19 cellular contexts compared by ENCODE assay signal in the genomic region with DNA sequence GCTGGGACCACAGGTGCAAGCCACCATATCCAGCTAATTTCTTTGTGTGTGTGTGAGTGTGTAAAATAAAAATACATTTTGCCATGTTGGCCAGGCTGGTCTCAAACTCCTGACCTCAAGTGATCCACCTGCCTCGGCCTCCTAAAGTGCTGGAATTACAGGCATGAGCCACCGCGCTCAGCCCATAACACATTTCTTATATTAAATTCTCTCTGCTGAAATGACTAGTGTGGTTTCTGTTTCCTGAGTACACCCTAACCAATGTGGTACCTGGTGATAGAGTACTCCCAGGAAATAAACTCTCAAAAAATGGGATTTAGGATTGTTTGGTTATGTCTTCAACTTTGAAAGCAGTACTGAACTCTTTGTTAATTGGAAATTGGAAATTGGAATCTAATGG. TPM values are rescaled to one million over a fixed set of nuclear protein-coding genes. Genes with fewer than 3 reads are reported as not detected.
DNase-seq lines count a peak whose midpoint lies in the region; ATAC-seq and TF ChIP-seq lines count a peak whose summit lies in the region.
"Had no signal": no experiment of that assay in that cellular context is flagged by ENCODE, and none has a peak within 500 bp of the region (broad histone marks: within the 10 kb centered on the region; RNA-seq: fewer than 3 reads in every experiment).

No MANE protein-coding gene starts in this region.

- peaks cover 14% of the 10 kb centered on the region for H3K9me3 Mint-ChIP-seq in activated CD4-positive, alpha-beta T cell treated with anti-CD3 and anti-CD28 coated beads, Interleukin-2, amount 10 ng/mL, durations not matched to agents 24 days and 14 days
- no peaks in the 10 kb centered on the region for H3K9me3 Mint-ChIP-seq in natural killer cell
- H3K9me3 Mint-ChIP-seq in natural killer cell treated with Interleukin-12 subunit alpha and Interleukin-12 subunit beta and Interleukin-15 and Interleukin-18, amount 100 ng/mL, for 72 hours = no peaks in the 10 kb centered on the region
- H3K9me3 Mint-ChIP-seq in activated T-helper 1 cell treated with anti-CD3 and anti-CD28 coated beads, Interleukin-12 subunit alpha, Interleukin-12 subunit beta, Interleukin-2, Interleukin-4 antibody, amounts not matched to agents 30 ng/mL and 10 ng/mL and 1 ng/mL, durations not matched to agents 14 hours and 24 hours and 36 hours = peaks cover 5% of the 10 kb centered on the region
- H3K9me3 Mint-ChIP-seq: H9 had no signal

- peak overlapping the region; percentile 64 for H3K27ac Mint-ChIP-seq in activated CD4-positive, alpha-beta T cell treated with anti-CD3 and anti-CD28 coated beads, Interleukin-2, amount 10 ng/mL, durations not matched to agents 24 days and 14 days
- no peak overlapping the region for H3K27ac Mint-ChIP-seq in natural killer cell
- no peak overlapping the region for H3K27ac Mint-ChIP-seq in natural killer cell treated with Interleukin-12 subunit alpha and Interleukin-12 subunit beta and Interleukin-15 and Interleukin-18, amount 100 ng/mL, for 72 hours
- H3K27ac Mint-ChIP-seq in activated T-helper 1 cell treated with anti-CD3 and anti-CD28 coated beads, Interleukin-12 subunit alpha, Interleukin-12 subunit beta, Interleukin-2, Interleukin-4 antibody, amounts not matched to agents 30 ng/mL and 10 ng/mL and 1 ng/mL, durations not matched to agents 14 hours and 24 hours and 36 hours = peak overlapping the region; percentile 60
- H3K27ac Mint-ChIP-seq: CD14-positive monocyte, H9 had no signal

- ATAC-seq in natural killer cell = no peak
- no peak for ATAC-seq in natural killer cell treated with Interleukin-12 subunit alpha and Interleukin-12 subunit beta and Interleukin-15 and Interleukin-18, amount 100 ng/mL, for 72 hours
- no peak for ATAC-seq in HG03280 (IDR thresholded peaks at IDR 0.05; ENCODE audit: unreplicated experiment)
- ATAC-seq: K562, PC-3 had no signal

- intact Hi-C loops in activated CD4-positive, alpha-beta T cell treated with anti-CD3 and anti-CD28 coated beads, Interleukin-2, amount 10 ng/mL, durations not matched to agents 24 days and 14 days (cut with micrococcal nuclease) = loop anchor here (10.0 kb wide), 1 partner anchor 187 kb away; no protein-coding TSS in a partner anchor
- intact Hi-C loops in natural killer cell (cut with micrococcal nuclease) = no loop called here
- intact Hi-C loops in activated T-helper 1 cell treated with anti-CD3 and anti-CD28 coated beads, Interleukin-12 subunit alpha, Interleukin-12 subunit beta, Interleukin-2, Interleukin-4 antibody, amounts not matched to agents 30 ng/mL and 10 ng/mL and 1 ng/mL, durations not matched to agents 14 hours and 24 hours and 36 hours (cut with micrococcal nuclease) = no loop called here

- peaks cover 29% of the 10 kb centered on the region for H3K4me1 Mint-ChIP-seq in activated CD4-positive, alpha-beta T cell treated with anti-CD3 and anti-CD28 coated beads, Interleukin-2, amount 10 ng/mL, durations not matched to agents 24 days and 14 days
- peaks cover 15 to 18% of the 10 kb centered on the region in 2 donors for H3K4me1 Mint-ChIP-seq in natural killer cell
- H3K4me1 Mint-ChIP-seq in natural killer cell treated with Interleukin-12 subunit alpha and Interleukin-12 subunit beta and Interleukin-15 and Interleukin-18, amount 100 ng/mL, for 72 hours (ENCODE audit: low read depth in 2 of 2) = peaks cover 9 to 16% of the 10 kb centered on the region in 2 donors
- peaks cover 40% of the 10 kb centered on the region for H3K4me1 Mint-ChIP-seq in activated T-helper 1 cell treated with anti-CD3 and anti-CD28 coated beads, Interleukin-12 subunit alpha, Interleukin-12 subunit beta, Interleukin-2, Interleukin-4 antibody, amounts not matched to agents 30 ng/mL and 10 ng/mL and 1 ng/mL, durations not matched to agents 14 hours and 24 hours and 36 hours (ENCODE audit: low read depth)
- H3K4me1 Mint-ChIP-seq: H9 had no signal

- H3K36me3 Mint-ChIP-seq in activated CD4-positive, alpha-beta T cell treated with anti-CD3 and anti-CD28 coated beads, Interleukin-2, amount 10 ng/mL, durations not matched to agents 24 days and 14 days (ENCODE audit: low read depth) = peaks cover 16% of the 10 kb centered on the region
- H3K36me3 Mint-ChIP-seq in natural killer cell = no peaks in the 10 kb centered on the region
- H3K36me3 Mint-ChIP-seq in natural killer cell treated with Interleukin-12 subunit alpha and Interleukin-12 subunit beta and Interleukin-15 and Interleukin-18, amount 100 ng/mL, for 72 hours = no peaks in the 10 kb centered on the region
- peaks cover 9% of the 10 kb centered on the region for H3K36me3 Mint-ChIP-seq in activated T-helper 1 cell treated with anti-CD3 and anti-CD28 coated beads, Interleukin-12 subunit alpha, Interleukin-12 subunit beta, Interleukin-2, Interleukin-4 antibody, amounts not matched to agents 30 ng/mL and 10 ng/mL and 1 ng/mL, durations not matched to agents 14 hours and 24 hours and 36 hours (ENCODE audit: low read depth)
- H3K36me3 Mint-ChIP-seq: CD14-positive monocyte had no signal

- DNase-seq in activated CD4-positive, alpha-beta T cell treated with anti-CD3 and anti-CD28 coated beads, Interleukin-2, amount 10 ng/mL, durations not matched to agents 24 days and 14 days = no peak
- no peak for DNase-seq in activated CD4-positive, alpha-beta T cell treated with anti-CD3 and anti-CD28 coated beads, Interleukin-2, amount 50 U/mL, for 48 hours
- DNase-seq in natural killer cell = no peak
- no peak for DNase-seq in natural killer cell treated with Interleukin-12 subunit alpha and Interleukin-12 subunit beta and Interleukin-15 and Interleukin-18, amount 100 ng/mL, for 72 hours (ENCODE audit: low spot score)
- no peak for DNase-seq in activated T-helper 1 cell treated with anti-CD3 and anti-CD28 coated beads, Interleukin-12 subunit alpha, Interleukin-12 subunit beta, Interleukin-2, Interleukin-4 antibody, amounts not matched to agents 30 ng/mL and 10 ng/mL and 1 ng/mL, durations not matched to agents 14 hours and 24 hours and 36 hours (ENCODE audit: low spot score)
- DNase-seq in HuH-7 (ENCODE audit: low spot score) = no peak
- no peak for DNase-seq in SHP77 (lab: John Stamatoyannopoulos, UW)
- DNase-seq: AML-193, Caco-2, H9, MV-4-11, NCI-H187, NCI-H2107, NCI-H2227 treated with DMSO at 0.1 percent for 48 hours, NCI-H510A treated with DMSO at 0.1 percent for 48 hours, PC-3 had no signal

- H3K27me3 Mint-ChIP-seq in activated CD4-positive, alpha-beta T cell treated with anti-CD3 and anti-CD28 coated beads, Interleukin-2, amount 10 ng/mL, durations not matched to agents 24 days and 14 days = no peaks in the 10 kb centered on the region
- no peaks in the 10 kb centered on the region for H3K27me3 Mint-ChIP-seq in natural killer cell (ENCODE audit: low read depth in 2 of 2)
- H3K27me3 Mint-ChIP-seq in natural killer cell treated with Interleukin-12 subunit alpha and Interleukin-12 subunit beta and Interleukin-15 and Interleukin-18, amount 100 ng/mL, for 72 hours = peaks cover 0 to 2% of the 10 kb centered on the region in 2 donors
- no peaks in the 10 kb centered on the region for H3K27me3 Mint-ChIP-seq in activated T-helper 1 cell treated with anti-CD3 and anti-CD28 coated beads, Interleukin-12 subunit alpha, Interleukin-12 subunit beta, Interleukin-2, Interleukin-4 antibody, amounts not matched to agents 30 ng/mL and 10 ng/mL and 1 ng/mL, durations not matched to agents 14 hours and 24 hours and 36 hours (ENCODE audit: insufficient read depth)

- TF ChIP-seq CTCF in natural killer cell (IDR thresholded peaks at IDR 0.05) = no peak

- peak overlapping the region; percentile 74 for H3K4me3 Mint-ChIP-seq in activated CD4-positive, alpha-beta T cell treated with anti-CD3 and anti-CD28 coated beads, Interleukin-2, amount 10 ng/mL, durations not matched to agents 24 days and 14 days
- H3K4me3 Mint-ChIP-seq in natural killer cell = peak overlapping the region; percentile 33
- H3K4me3 Mint-ChIP-seq in natural killer cell treated with Interleukin-12 subunit alpha and Interleukin-12 subunit beta and Interleukin-15 and Interleukin-18, amount 100 ng/mL, for 72 hours = no peak overlapping the region
- H3K4me3 Mint-ChIP-seq in activated T-helper 1 cell treated with anti-CD3 and anti-CD28 coated beads, Interleukin-12 subunit alpha, Interleukin-12 subunit beta, Interleukin-2, Interleukin-4 antibody, amounts not matched to agents 30 ng/mL and 10 ng/mL and 1 ng/mL, durations not matched to agents 14 hours and 24 hours and 36 hours = peak overlapping the region; percentile 45
- H3K4me3 Mint-ChIP-seq: CD14-positive monocyte, H9 had no signal

RNA-seq across cellular contexts. Expression of a gene that starts 19.4 kb away (rescaled TPM):
- total RNA-seq in activated CD4-positive, alpha-beta T cell treated with anti-CD3 and anti-CD28 coated beads, Interleukin-2, amount 10 ng/mL, durations not matched to agents 24 days and 14 days = 24.2 and 24.7 TPM in 2 replicates
- total RNA-seq in natural killer cell = 10 to 100 TPM; 36.0 to 42.4 (median 39.5) TPM
- total RNA-seq in natural killer cell treated with Interleukin-12 subunit alpha and Interleukin-12 subunit beta and Interleukin-15 and Interleukin-18, amount 100 ng/mL, for 72 hours = 10 to 100 TPM; 16.4 to 23.9 TPM
- 25.0 and 29.0 TPM in 2 replicates for total RNA-seq in activated T-helper 1 cell treated with anti-CD3 and anti-CD28 coated beads, Interleukin-12 subunit alpha, Interleukin-12 subunit beta, Interleukin-2, Interleukin-4 antibody, amounts not matched to agents 30 ng/mL and 10 ng/mL and 1 ng/mL, durations not matched to agents 14 hours and 24 hours and 36 hours

Comparison
In these comparisons a context has a peak if more than half of its experiments do, and no peak if none do; other contexts are left out.
1. H3K27ac Mint-ChIP-seq: peak in activated CD4-positive, alpha-beta T cell treated with anti-CD3 and anti-CD28 coated beads, Interleukin-2, amount 10 ng/mL, durations not matched to agents 24 days and 14 days (single experiment) and activated T-helper 1 cell treated with anti-CD3 and anti-CD28 coated beads, Interleukin-12 subunit alpha, Interleukin-12 subunit beta, Interleukin-2, Interleukin-4 antibody, amounts not matched to agents 30 ng/mL and 10 ng/mL and 1 ng/mL, durations not matched to agents 14 hours and 24 hours and 36 hours (single experiment); none in natural killer cell (0 of 2) and natural killer cell treated with Interleukin-12 subunit alpha and Interleukin-12 subunit beta and Interleukin-15 and Interleukin-18, amount 100 ng/mL, for 72 hours (0 of 2).